In genomic region chr6:136226027-136226673, GRCh38 we compare ENCODE assay signal across 8 cellular contexts. TPM values are rescaled to one million over a fixed set of nuclear protein-coding genes. Genes with fewer than 3 reads are reported as not detected.
DNase-seq lines count a peak whose midpoint lies in the region; ATAC-seq, FAIRE-seq and TF ChIP-seq lines count a peak whose summit lies in the region.

No MANE protein-coding gene starts in this region.

- H3K4me3 ChIP-seq in AG04449 (ENCODE audit: low read depth, low read length) (no peak overlapping the region), H1 (ENCODE audit: extremely low read depth in 1 of 4, insufficient read depth in 2 of 4, low read depth in 3 of 4, low read length in 4 of 4) (no peak overlapping the region), mucosa of rectum (ENCODE audit: low read length in 2 of 2) (peak overlapping the region; percentile 41 to 69)

- TF ChIP-seq POLR2A in H1 (IDR thresholded peaks at IDR 0.05; ENCODE audit: control extremely low read depth in 1 of 2, low read depth in 2 of 2, low read length in 2 of 2): no peak

- H3K4me2 ChIP-seq in H1 (ENCODE audit: insufficient read depth in 1 of 2, low read depth in 2 of 2, low read length in 2 of 2): no peak overlapping the region

- H3K4me1 Mint-ChIP-seq in activated CD8-positive, alpha-beta T cell treated with anti-CD3 and anti-CD28 coated beads, Interleukin-2, amount 10 ng/mL, durations not matched to agents 7 days and 5 days (ENCODE audit: low read depth): peaks cover 8% of the 10 kb centered on the region

- no peak overlapping the region for H3K4ac ChIP-seq in H1 (replicated peaks; ENCODE audit: insufficient read length, low read depth, low read length)

- CTCF ChIA-PET in AG04449 (lab: Yijun Ruan, JAX) (interaction anchor here (0.6 to 3.2 kb wide), 94 partner anchors 8 to 776 kb away, joined by 3 to 77 read pairs (median 4); partner anchors contain the start of genes MTFR2 and PDE7B), H1 (lab: Charles Lee; ENCODE audit: partially characterized antibody) (interaction anchor here (0.6 to 3.8 kb wide), 80 partner anchors 9 to 1481 kb away, joined by 3 to 32 read pairs (median 4); no protein-coding TSS in a partner anchor)
- CTCF ChIA-PET in activated CD8-positive, alpha-beta T cell treated with anti-CD3 and anti-CD28 coated beads, Interleukin-2, amount 10 ng/mL, durations not matched to agents 7 days and 5 days (lab: Charles Lee): interaction anchor here (0.5 to 2.8 kb wide), 70 partner anchors 8 to 1082 kb away, joined by 3 to 43 read pairs (median 4); partner anchors contain the start of genes AHI1, BCLAF1 and MTFR2

- no peak for TF ChIP-seq EP300 in H1 (IDR thresholded peaks at IDR 0.05; ENCODE audit: borderline replicate concordance in 1 of 2, low read depth in 2 of 2, low read length in 2 of 2)

- DNase-seq in AG04449 (ENCODE audit: low read depth, low spot score) (no peak), NCI-H748 (lab: John Stamatoyannopoulos, UW; ENCODE audit: unreplicated experiment) (peak; percentile 58), H1 (ENCODE audit: low read depth in 1 of 2, low spot score in 2 of 2) (peak in 1 of 2 experiments; percentile 72)
- DNase-seq in activated CD8-positive, alpha-beta T cell treated with anti-CD3 and anti-CD28 coated beads, Interleukin-2, amount 10 ng/mL, durations not matched to agents 7 days and 5 days: peak; percentile 70
- peak; percentile 20 for DNase-seq in stimulated activated naive CD4-positive, alpha-beta T cell treated with Interleukin-2 at 50 U/mL for 16 hours (lab: John Stamatoyannopoulos, UW)

- H3K27me3 ChIP-seq in H1 (replicated peaks in 1 of 4; ENCODE audit: control insufficient read depth in 3 of 4, extremely low read depth in 1 of 4, insufficient read depth in 3 of 4, low read length in 3 of 4) (no peaks in the 10 kb centered on the region), mucosa of rectum (ENCODE audit: control insufficient read depth in 2 of 2, insufficient read depth in 2 of 2, low read length in 2 of 2) (no peaks in the 10 kb centered on the region)

- H3K79me2 ChIP-seq in H1 (ENCODE audit: control insufficient read depth in 1 of 2, insufficient read depth in 2 of 2, low read length in 2 of 2): no peaks in the 10 kb centered on the region

- WGBS in H1 (ENCODE audit: extremely low coverage in 1 of 2, insufficient coverage in 1 of 2, insufficient read length in 1 of 2, insufficient replicate concordance in 2 of 2, low coverage in 1 of 2, low lambda C conversion rate in 2 of 2, missing lambda C conversion rate in 1 of 2), 2 experiments: 47% methylated on average over 12 of the region's 12 CpGs; no CpG with 5 or more reads in 1 of the 2 experiments

- ATAC-seq in GM18517 (IDR thresholded peaks at IDR 0.05; ENCODE audit: unreplicated experiment) (peak; percentile 80), HG03159 (IDR thresholded peaks at IDR 0.05; ENCODE audit: unreplicated experiment) (peak; percentile 66)
- peak; percentile 82 for ATAC-seq in activated CD8-positive, alpha-beta T cell treated with anti-CD3 and anti-CD28 coated beads, Interleukin-2, amount 10 ng/mL, durations not matched to agents 7 days and 5 days

- no peak overlapping the region for H2BK5ac ChIP-seq in H1 (ENCODE audit: low read depth, low read length)

- H2BK20ac ChIP-seq in H1 (ENCODE audit: low read length): no peak overlapping the region

- H4K91ac ChIP-seq in H1 (replicated peaks; ENCODE audit: insufficient read length, low read length): no peak overlapping the region

- no peaks in the 10 kb centered on the region for H3K9me3 Mint-ChIP-seq in activated CD8-positive, alpha-beta T cell treated with anti-CD3 and anti-CD28 coated beads, Interleukin-2, amount 10 ng/mL, durations not matched to agents 7 days and 5 days (ENCODE audit: insufficient read depth)

- peak; percentile 100 for TF ChIP-seq RAD21 in H1 (IDR thresholded peaks at IDR 0.05 in 1 of 2, conservative IDR thresholded peaks at IDR 0.05 in 1 of 2; ENCODE audit: low read depth in 2 of 2, low read length in 2 of 2)

- no peaks in the 10 kb centered on the region for H3K23me2 ChIP-seq in H1 (ENCODE audit: low read depth, low read length)

- H3K56ac ChIP-seq in H1 (replicated peaks; ENCODE audit: insufficient read length, low read depth, low read length): no peak overlapping the region

- no peaks in the 10 kb centered on the region for H3K27me3 Mint-ChIP-seq in activated CD8-positive, alpha-beta T cell treated with anti-CD3 and anti-CD28 coated beads, Interleukin-2, amount 10 ng/mL, durations not matched to agents 7 days and 5 days (ENCODE audit: low read depth)

- no peak overlapping the region for H2AK5ac ChIP-seq in H1 (ENCODE audit: low read depth, low read length)

- H3K27ac Mint-ChIP-seq in activated CD8-positive, alpha-beta T cell treated with anti-CD3 and anti-CD28 coated beads, Interleukin-2, amount 10 ng/mL, durations not matched to agents 7 days and 5 days: no peak overlapping the region

- no peak overlapping the region for H3K23ac ChIP-seq in H1 (ENCODE audit: insufficient read length)

- no peak overlapping the region for H3K18ac ChIP-seq in H1 (ENCODE audit: extremely low read depth, low read length)

- no peaks in the 10 kb centered on the region; a peak in 2 of 8 replicates for H3K36me3 ChIP-seq in H1 (ENCODE audit: control insufficient read depth in 2 of 4, insufficient read depth in 4 of 4, low read length in 3 of 4)
- no peaks in the 10 kb centered on the region for H3K36me3 ChIP-seq in mucosa of rectum (ENCODE audit: control insufficient read depth in 2 of 2, insufficient read depth in 2 of 2, low read length in 2 of 2)

- H3K27ac ChIP-seq in H1 (ENCODE audit: low read depth, low read length) (no peak overlapping the region), mucosa of rectum (ENCODE audit: low read depth in 2 of 2, low read length in 2 of 2) (no peak overlapping the region)

- no peak overlapping the region for H3K4me3 Mint-ChIP-seq in activated CD8-positive, alpha-beta T cell treated with anti-CD3 and anti-CD28 coated beads, Interleukin-2, amount 10 ng/mL, durations not matched to agents 7 days and 5 days

- no peak overlapping the region for H2BK12ac ChIP-seq in H1 (ENCODE audit: low read depth, low read length)

- H2BK120ac ChIP-seq in H1 (replicated peaks; ENCODE audit: low read depth, low read length): no peak overlapping the region

- no peak overlapping the region for H2AFZ ChIP-seq in H1 (ENCODE audit: low read length)

- FAIRE-seq in H1 (lab: Jason Lieb, UNC): no peak

- H3K4me1 ChIP-seq in H1 (replicated peaks in 1 of 4; ENCODE audit: control insufficient read depth in 3 of 4, insufficient read depth in 4 of 4, low read length in 3 of 4) (no peaks in the 10 kb centered on the region), mucosa of rectum (ENCODE audit: control insufficient read depth in 2 of 2, insufficient read depth in 2 of 2, low read length in 2 of 2) (peaks cover 5 to 9% of the 10 kb centered on the region in 2 donors)

- no peak overlapping the region for H4K8ac ChIP-seq in H1 (ENCODE audit: extremely low read depth, insufficient read depth, low read length)

- no peak overlapping the region for H2BK15ac ChIP-seq in H1 (ENCODE audit: low read length)

- TF ChIP-seq CTCF in AG04449 (IDR thresholded peaks at IDR 0.05; ENCODE audit: insufficient read depth, low read length, missing control alignments): peak; percentile 88
- peak; percentile 74 to 97 (median 92) for TF ChIP-seq CTCF in H1 (IDR thresholded peaks at IDR 0.05; ENCODE audit: control extremely low read depth in 1 of 3, insufficient read depth in 1 of 3, low read depth in 1 of 3, low read length in 3 of 3)

- H3K14ac ChIP-seq in H1 (ENCODE audit: insufficient read length): no peak overlapping the region

- no peak overlapping the region for H4K5ac ChIP-seq in H1 (ENCODE audit: insufficient read length, low read depth, low read length)

- H3K36me3 Mint-ChIP-seq in activated CD8-positive, alpha-beta T cell treated with anti-CD3 and anti-CD28 coated beads, Interleukin-2, amount 10 ng/mL, durations not matched to agents 7 days and 5 days (ENCODE audit: low read depth): peaks cover 18% of the 10 kb centered on the region

- H3K9me3 ChIP-seq in H1 (ENCODE audit: insufficient read depth in 2 of 2, low read depth in 1 of 2, low read length in 1 of 2) (no peaks in the 10 kb centered on the region), mucosa of rectum (ENCODE audit: control insufficient read depth in 2 of 2, low read length in 2 of 2) (no peaks in the 10 kb centered on the region)

- no peak overlapping the region for H3K9ac ChIP-seq in H1 (replicated peaks in 1 of 4; ENCODE audit: extremely low read depth in 1 of 4, low read depth in 3 of 4, low read length in 3 of 4)
- peak overlapping the region; percentile 22 to 43 for H3K9ac ChIP-seq in mucosa of rectum (ENCODE audit: low read depth in 1 of 2, low read length in 2 of 2)

- no peaks in the 10 kb centered on the region for H4K20me1 ChIP-seq in H1 (replicated peaks in 1 of 2; ENCODE audit: control insufficient read depth in 1 of 2, insufficient read depth in 2 of 2, low read length in 2 of 2)

- H3K79me1 ChIP-seq in H1 (ENCODE audit: low read depth, low read length): no peaks in the 10 kb centered on the region

- POLR2A ChIA-PET in AG04449 (lab: Yijun Ruan, JAX): no interaction called here
- POLR2A ChIA-PET in activated CD8-positive, alpha-beta T cell treated with anti-CD3 and anti-CD28 coated beads, Interleukin-2, amount 10 ng/mL, durations not matched to agents 7 days and 5 days (lab: Charles Lee): interaction anchor here (0.7 to 1.3 kb wide), 2 partner anchors 64 to 695 kb away, joined by 4 to 8 read pairs; no protein-coding TSS in a partner anchor
- POLR2A ChIA-PET in H1 (lab: Charles Lee; ENCODE audit: partially characterized antibody): interaction anchor here (2.3 kb wide), 1 partner anchor 64 kb away, joined by 11 read pairs; the partner anchor contains the start of gene BCLAF1

TF ChIP-seq in H1, 55 proteins besides CTCF, POLR2A, EP300 and RAD21:
- TF ChIP-seq CEBPB (IDR thresholded peaks at IDR 0.05; ENCODE audit: low read depth, low read length) (peak; percentile 49; the same call in 1 of the 2 replicates), KDM5A (IDR thresholded peaks at IDR 0.05; ENCODE audit: low read length) (no peak)

RNA-seq across cellular contexts. Expression of gene MTFR2, which starts 24.0 kb away (rescaled TPM):
- 10 to 100 TPM; 27.2 to 27.9 TPM for total RNA-seq in activated CD8-positive, alpha-beta T cell treated with anti-CD3 and anti-CD28 coated beads, Interleukin-2, amount 10 ng/mL, durations not matched to agents 7 days and 5 days
- 8.2 and 8.5 TPM in 2 replicates for total RNA-seq in H1 (2021; fragmentation: NEBNext Ultra II Directional; extraction: Animal tissue kit (Norgen Biotek cat#: 25700))
- polyA plus RNA-seq in H1 (2011; rRNA removed): 10.7 and 11.1 TPM in 2 replicates
- 12.5 TPM for polyA plus RNA-seq in H1 (2011; cell fraction: cytosol; rRNA removed)
- 13.7 TPM for polyA plus RNA-seq in H1 (2011; cell fraction: nucleus; rRNA removed)
- 8.4 to 10.8 TPM (median 9.0 TPM) in 4 replicates for polyA plus RNA-seq in H1 (2012, experiment 1 of 2)
- 3.9 TPM for polyA plus RNA-seq in H1 (2012, experiment 2 of 2)
- 12.8 TPM for polyA plus RNA-seq in H1 (2013, experiment 1 of 2)
- polyA plus RNA-seq in H1 (2013, experiment 2 of 2): 12.1 TPM
- polyA minus RNA-seq in H1 (2011; rRNA and poly(A)+ RNA removed): 8.9 and 11.5 TPM in 2 replicates
- polyA minus RNA-seq in H1 (2011; cell fraction: cytosol; rRNA and poly(A)+ RNA removed): 4.8 TPM
- polyA minus RNA-seq in H1 (2011; cell fraction: nucleus; rRNA and poly(A)+ RNA removed): 14.3 TPM

Comparison
In these comparisons a context has a peak if more than half of its experiments do, and no peak if none do; other contexts are left out.
1. H3K4me3 ChIP-seq: peak in mucosa of rectum (2 of 2); none in AG04449 (single experiment) and H1 (0 of 4).
2. H3K9ac ChIP-seq: peak in mucosa of rectum (2 of 2); none in H1 (0 of 4).
3. Peak in every context shown above with its lines, with median percentiles within 50 percentile points of each other: ATAC-seq.